ENCODE assay signal across 10 cellular contexts in genomic region chr14:101220921-101221510, GRCh38.
"Had no signal": no experiment of that assay in that cellular context is flagged by ENCODE, and none has a peak within 500 bp of the region (broad histone marks: within the 10 kb centered on the region; RNA-seq: fewer than 3 reads in every experiment).

No MANE protein-coding gene starts in this region.

- H3K4me3 ChIP-seq: suprapubic skin, upper lobe of right lung had no signal

- H3K36me3 ChIP-seq: suprapubic skin, upper lobe of right lung had no signal

- H3K4me1 ChIP-seq: foreskin keratinocyte, suprapubic skin, upper lobe of right lung had no signal

- H3K27me3 ChIP-seq: foreskin keratinocyte, upper lobe of right lung had no signal

- H3K27ac ChIP-seq: foreskin keratinocyte, suprapubic skin, upper lobe of right lung had no signal

- DNase-seq: activated CD4-positive, alpha-beta T cell treated with anti-CD3 and anti-CD28 coated beads for 48 hours; activated naive CD4-positive, alpha-beta T cell; foreskin keratinocyte; left ventricle myocardium superior; mesenchymal stem cell; stimulated activated CD4-positive, alpha-beta T cell treated with anti-CD3 and anti-CD28 coated beads, Interleukin-2, amount 100 ng/mL, for 48 hours; stimulated activated naive CD4-positive, alpha-beta T cell treated with Interleukin-2 at 50 U/mL for 16 hours; T-helper 17 cell; upper lobe of right lung had no signal

- H3K9me3 ChIP-seq: suprapubic skin, upper lobe of right lung had no signal
